ENCODE assay signal across 18 cellular contexts in the genomic region with DNA sequence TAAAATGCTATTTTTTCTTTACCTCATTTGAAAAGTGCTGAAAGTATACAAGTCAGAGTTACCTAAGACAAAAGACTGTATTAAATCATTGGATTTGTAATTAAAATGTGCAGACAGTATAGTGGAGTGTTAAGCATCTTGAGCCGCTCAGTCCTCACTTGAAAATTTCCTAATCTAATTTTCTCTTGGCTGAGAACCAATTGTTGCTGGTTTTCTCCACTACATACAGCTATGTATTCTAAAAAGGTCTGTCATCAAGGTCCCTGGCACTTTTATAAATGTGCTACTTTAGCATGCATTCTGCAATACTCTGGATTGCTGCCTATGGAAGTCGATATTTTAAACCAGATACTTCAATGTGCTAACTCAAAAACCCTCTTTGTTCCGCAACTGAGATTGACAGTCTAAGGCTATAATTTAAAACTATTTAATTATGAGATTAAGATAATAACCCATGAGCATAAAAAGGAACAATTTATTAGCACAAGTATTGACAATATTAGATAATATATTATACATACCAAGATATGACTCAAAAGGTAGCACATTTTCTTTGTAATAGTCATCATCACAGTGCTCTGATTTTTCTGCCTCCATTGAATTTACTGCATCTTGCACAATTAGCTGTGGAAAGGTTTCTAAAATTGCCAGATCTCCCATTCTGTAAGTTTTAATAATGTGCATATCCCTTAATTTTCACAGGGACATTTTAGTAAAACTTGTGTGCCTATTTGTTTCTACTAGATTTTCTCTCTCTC.
"Had no signal": no experiment of that assay in that cellular context is flagged by ENCODE, and none has a peak within 500 bp of the region (broad histone marks: within the 10 kb centered on the region; RNA-seq: fewer than 3 reads in every experiment).

No MANE protein-coding gene starts in this region.

- H3K36me3 ChIP-seq: esophagus squamous epithelium, neutrophil, thoracic aorta, upper lobe of right lung had no signal

- H3K9ac ChIP-seq: parathyroid adenoma had no signal

- H3K4me3 ChIP-seq: coronary artery, esophagus squamous epithelium, thoracic aorta, upper lobe of right lung had no signal

- H3K4me1 ChIP-seq: esophagus squamous epithelium, parathyroid adenoma, upper lobe of right lung had no signal

- H3K79me2 ChIP-seq: parathyroid adenoma had no signal

- H3K9me3 ChIP-seq: esophagus squamous epithelium, neutrophil, thoracic aorta, upper lobe of right lung had no signal

- DNase-seq: activated CD4-positive, alpha-beta T cell treated with anti-CD3 and anti-CD28 coated beads, Interleukin-2, amount 50 U/mL, for 1 hour; activated naive CD4-positive, alpha-beta T cell; activated naive CD8-positive, alpha-beta T cell treated with anti-CD3 and anti-CD28 coated beads, Interleukin-2, amount 50 U/mL, for 24 hours; activated T-cell treated with anti-CD3 and anti-CD28 coated beads for 4 hours; esophagus squamous epithelium; foreskin fibroblast; glutamatergic neuron; kidney glomerular epithelial cell; natural killer cell; stimulated activated CD4-positive, alpha-beta T cell treated with anti-CD3 and anti-CD28 coated beads, Interleukin-12 subunit alpha, Interleukin-12 subunit beta, amount 100 ng/mL, for 4 hours; stimulated activated CD4-positive, alpha-beta T cell treated with anti-CD3 and anti-CD28 coated beads, Interleukin-2, amount 100 ng/mL, for 24 hours; T-helper 9 cell; upper lobe of right lung had no signal

- H2AFZ ChIP-seq: parathyroid adenoma had no signal

- FAIRE-seq: astrocyte had no signal

- H3K27ac ChIP-seq: coronary artery, esophagus squamous epithelium, neutrophil, parathyroid adenoma, thoracic aorta, upper lobe of right lung had no signal

- H3K27me3 ChIP-seq: esophagus squamous epithelium, neutrophil, upper lobe of right lung had no signal
